8 cellular contexts compared by ENCODE assay signal in the genomic region with DNA sequence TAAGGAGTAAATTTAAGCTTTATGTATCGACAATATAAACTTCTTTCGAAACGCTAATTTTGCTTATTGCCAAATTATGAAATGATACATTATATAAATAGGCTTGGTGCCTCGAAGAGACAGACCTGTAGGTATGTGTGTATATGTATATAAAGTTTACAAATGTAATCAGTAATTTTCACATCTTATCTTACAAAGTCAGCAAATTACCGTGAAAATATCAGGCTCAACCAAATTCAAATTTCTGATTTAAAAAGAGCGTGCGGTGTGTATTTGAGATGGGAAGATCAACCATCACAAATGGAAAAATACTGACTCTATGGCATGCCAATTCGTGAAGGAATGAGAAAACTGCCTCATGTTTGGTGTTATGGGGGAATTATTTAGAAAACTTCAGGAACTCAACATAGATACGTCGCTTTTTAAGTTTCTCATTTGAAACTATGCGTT. TPM values are rescaled to one million over a fixed set of nuclear protein-coding genes. Genes with fewer than 3 reads are reported as not detected.
DNase-seq lines count a peak whose midpoint lies in the region; ATAC-seq, FAIRE-seq and TF ChIP-seq lines count a peak whose summit lies in the region.

No MANE protein-coding gene starts in this region.

- intact Hi-C loops in psoas muscle (cut with DNase I), result loop anchor here in 1 of 2 donors (5.0 kb wide), 1 partner anchor 193 kb away; no protein-coding TSS in a partner anchor

- FAIRE-seq in G401.6 (lab: Jason Lieb, UNC), result peak; percentile 21

- peaks cover 11% of the 10 kb centered on the region for H3K4me1 ChIP-seq in psoas muscle

- H3K9ac ChIP-seq in SK-N-MC (ENCODE audit: insufficient read length), result peak overlapping the region; percentile 88

- no peak for DNase-seq in SK-N-MC (ENCODE audit: low read depth, low spot score)
- DNase-seq in fibroblast of mammary gland (ENCODE audit: low read depth), result peak; percentile 11
- DNase-seq in psoas muscle, result no peak
- DNase-seq in activated CD4-positive, CD25-positive, alpha-beta regulatory T cell (lab: John Stamatoyannopoulos, UW), result no peak
- DNase-seq in DMS114 treated with DMSO at 0.1 percent for 48 hours (lab: John Stamatoyannopoulos, UW; ENCODE audit: unreplicated experiment), result no peak
- no peak for DNase-seq in activated effector memory CD4-positive, alpha-beta T cell treated with anti-CD3 and anti-CD28 coated beads, Interleukin-2, amount 50 U/mL, for 16 hours
- DNase-seq in NCI-H524 (lab: John Stamatoyannopoulos, UW), result no peak

- H3K4me3 ChIP-seq in SK-N-MC, result peak overlapping the region; percentile 90
- peak overlapping the region; percentile 83 for H3K4me3 ChIP-seq in fibroblast of mammary gland (ENCODE audit: control insufficient read depth, low read depth, low read length)
- H3K4me3 ChIP-seq in psoas muscle, result peak overlapping the region; percentile 84

- H3K36me3 ChIP-seq in SK-N-MC (ENCODE audit: insufficient read depth, low read length), result peaks cover 23% of the 10 kb centered on the region
- peaks cover 0 to 27% of the 10 kb centered on the region in 2 donors for H3K36me3 ChIP-seq in psoas muscle (ENCODE audit: insufficient read depth in 1 of 2, low read depth in 1 of 2)

- WGBS in psoas muscle, 3 donors, result 26 to 30% (median 28%) methylated on average over 11 of the region's 11 CpGs

- H3K9me3 ChIP-seq in SK-N-MC (ENCODE audit: low read depth, low read length) (no peaks in the 10 kb centered on the region), psoas muscle (no peaks in the 10 kb centered on the region)

- H3K27ac ChIP-seq in SK-N-MC (peak overlapping the region; percentile 48; the same call in 1 of the 2 replicates), psoas muscle (peak overlapping the region; percentile 85)

- H3K27me3 ChIP-seq in psoas muscle (ENCODE audit: insufficient read depth in 3 of 3, low read length in 2 of 3), result no peaks in the 10 kb centered on the region

- no peak for ATAC-seq in psoas muscle

- TF ChIP-seq CTCF in fibroblast of mammary gland (conservative IDR thresholded peaks at IDR 0.05; ENCODE audit: control insufficient read depth, insufficient read depth, low read depth, low read length) (no peak), psoas muscle (IDR thresholded peaks at IDR 0.05) (no peak)

RNA-seq across cellular contexts. Expression of a gene that starts 0.5 kb away (rescaled TPM):
- 10 to 100 TPM; 52.5 to 66.4 (median 57.5) TPM for total RNA-seq in psoas muscle
- polyA plus RNA-seq in psoas muscle, result 10 to 100 TPM; 22.1 to 65.1 (median 35.0) TPM

RNA-seq across cellular contexts. Expression of a gene that starts 0.6 kb away (rescaled TPM):
- 10 to 100 TPM; 27.0 to 43.8 (median 30.2) TPM for total RNA-seq in psoas muscle
- 10 to 100 TPM; 25.7 to 52.9 (median 26.4) TPM for polyA plus RNA-seq in psoas muscle
